8 cellular contexts compared by ENCODE assay signal in the genomic region with DNA sequence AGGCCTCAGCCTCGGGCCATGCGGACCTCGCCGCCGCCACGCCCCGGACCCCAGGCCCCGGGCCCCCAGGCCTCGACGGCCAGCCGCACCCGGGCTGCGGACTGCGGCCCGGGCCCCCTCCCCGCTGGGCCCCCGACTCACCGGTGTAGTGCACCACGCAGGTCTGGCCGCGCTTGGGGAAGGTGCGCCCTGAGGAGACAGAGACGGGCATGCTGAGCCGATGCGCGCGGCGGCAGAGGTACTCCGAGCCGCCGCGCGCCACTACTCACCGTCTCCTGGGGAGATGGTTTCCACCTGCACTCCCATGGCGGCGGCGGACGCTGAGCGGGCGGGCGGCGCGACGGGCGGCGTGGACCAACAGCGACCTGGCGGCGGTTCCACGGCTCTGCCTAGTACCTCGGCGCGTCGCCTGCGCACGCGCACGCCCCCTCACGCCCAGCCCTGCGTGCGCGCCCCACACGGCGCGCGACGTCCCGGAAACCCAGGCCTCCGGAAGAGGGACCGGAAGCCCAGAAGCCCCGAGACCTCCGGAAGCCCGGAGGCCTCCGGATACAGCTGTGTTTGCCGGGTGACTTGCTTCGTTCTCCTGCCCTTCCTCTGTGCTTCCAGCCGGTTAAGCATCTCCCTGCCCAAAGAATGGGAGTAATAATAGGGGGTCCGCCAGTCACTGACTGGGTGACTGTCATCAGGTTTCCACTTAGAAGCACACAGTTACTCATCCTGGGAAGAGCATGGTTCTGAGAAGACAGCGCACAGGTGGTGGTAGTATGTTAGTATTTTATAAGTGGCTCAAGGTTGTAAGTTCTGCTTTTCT. TPM values are rescaled to one million over a fixed set of nuclear protein-coding genes. Genes with fewer than 3 reads are reported as not detected.
DNase-seq lines count a peak whose midpoint lies in the region; ATAC-seq and TF ChIP-seq lines count a peak whose summit lies in the region.

A gene (minus strand): TSS at position 362 of the 814 bp plus-strand sequence. CDS start 56 bp downstream, at position 306.

- TF ChIP-seq CTCF in DND-41 (IDR thresholded peaks at IDR 0.05; ENCODE audit: borderline replicate concordance, extremely low read depth, low read length, poor library complexity, severe bottlenecking) (no peak), fibroblast of lung (conservative IDR thresholded peaks at IDR 0.05 in 1 of 2, IDR thresholded peaks at IDR 0.05 in 1 of 2; ENCODE audit: low read depth in 1 of 2, low read length in 2 of 2) (peak in 1 of 2 donors; percentile 6)

- H3K9me3 Mint-ChIP-seq in activated T-helper 1 cell treated with anti-CD3 and anti-CD28 coated beads, Interleukin-12 subunit alpha, Interleukin-12 subunit beta, Interleukin-2, Interleukin-4 antibody, amounts not matched to agents 30 ng/mL and 10 ng/mL and 1 ng/mL, durations not matched to agents 14 hours and 24 hours and 36 hours: peaks cover 8% of the 10 kb centered on the region
- peaks cover 0 to 9% (median 2%) of the 10 kb centered on the region in 9 donors for H3K9me3 Mint-ChIP-seq in naive thymus-derived CD8-positive, alpha-beta T cell

- H3K9ac ChIP-seq in DND-41 (ENCODE audit: low read depth, low read length) (peak within 1 kb of the TSS; percentile 80), fibroblast of lung (ENCODE audit: insufficient read depth, low read length) (peak within 1 kb of the TSS; percentile 73)

- peak within 1 kb of the TSS; percentile 74 for H2AFZ ChIP-seq in DND-41 (ENCODE audit: low read depth, low read length)
- H2AFZ ChIP-seq in fibroblast of lung (ENCODE audit: low read length): peak within 1 kb of the TSS; percentile 92

- H4K20me1 ChIP-seq in DND-41 (ENCODE audit: insufficient read depth, low read length) (peaks cover 44% of the 10 kb centered on the region), fibroblast of lung (ENCODE audit: control insufficient read depth, extremely low read depth, insufficient read depth, low read length) (no peaks in the 10 kb centered on the region)

- peaks cover 19% of the 10 kb centered on the region for H3K36me3 Mint-ChIP-seq in activated T-helper 1 cell treated with anti-CD3 and anti-CD28 coated beads, Interleukin-12 subunit alpha, Interleukin-12 subunit beta, Interleukin-2, Interleukin-4 antibody, amounts not matched to agents 30 ng/mL and 10 ng/mL and 1 ng/mL, durations not matched to agents 14 hours and 24 hours and 36 hours (ENCODE audit: low read depth)
- peaks cover 0 to 5% (median 2%) of the 10 kb centered on the region in 3 donors for H3K36me3 Mint-ChIP-seq in naive thymus-derived CD8-positive, alpha-beta T cell

- H3K79me2 ChIP-seq in DND-41 (ENCODE audit: insufficient read depth, low read length): peaks cover 53% of the 10 kb centered on the region
- H3K79me2 ChIP-seq in fibroblast of lung (ENCODE audit: control insufficient read depth, insufficient read depth, low read length): peaks cover 48% of the 10 kb centered on the region

- peak within 1 kb of the TSS; percentile 86 to 94 for H3K4me3 ChIP-seq in DND-41 (ENCODE audit: low read depth in 1 of 2, low read length in 2 of 2)
- peak within 1 kb of the TSS; percentile 85 to 96 (median 92) for H3K4me3 ChIP-seq in fibroblast of lung (replicated peaks in 1 of 4; ENCODE audit: control extremely low read depth in 1 of 4, insufficient read depth in 1 of 4, low read depth in 3 of 4, low read length in 4 of 4)

- peaks cover 24% of the 10 kb centered on the region for H3K36me3 ChIP-seq in DND-41 (ENCODE audit: insufficient read depth, low read length)
- H3K36me3 ChIP-seq in fibroblast of lung (ENCODE audit: control insufficient read depth, insufficient read depth, low read length): peaks cover 2% of the 10 kb centered on the region

- H3K4me1 Mint-ChIP-seq in activated T-helper 1 cell treated with anti-CD3 and anti-CD28 coated beads, Interleukin-12 subunit alpha, Interleukin-12 subunit beta, Interleukin-2, Interleukin-4 antibody, amounts not matched to agents 30 ng/mL and 10 ng/mL and 1 ng/mL, durations not matched to agents 14 hours and 24 hours and 36 hours (ENCODE audit: low read depth): peaks cover 66% of the 10 kb centered on the region
- H3K4me1 Mint-ChIP-seq in naive thymus-derived CD8-positive, alpha-beta T cell: peaks cover 31 to 71% (median 66%) of the 10 kb centered on the region in 4 donors

- H3K9me3 ChIP-seq in DND-41 (ENCODE audit: insufficient read depth, low read length, severe bottlenecking): no peaks in the 10 kb centered on the region
- no peaks in the 10 kb centered on the region for H3K9me3 ChIP-seq in fibroblast of lung (ENCODE audit: control insufficient read depth, insufficient read depth, low read depth, low read length)

- H3K4me1 ChIP-seq in DND-41 (ENCODE audit: insufficient read depth, low read length) (peaks cover 79% of the 10 kb centered on the region), fibroblast of lung (ENCODE audit: control insufficient read depth, extremely low read depth, insufficient read depth, low read length) (peaks cover 19% of the 10 kb centered on the region)

- H3K27me3 Mint-ChIP-seq in activated T-helper 1 cell treated with anti-CD3 and anti-CD28 coated beads, Interleukin-12 subunit alpha, Interleukin-12 subunit beta, Interleukin-2, Interleukin-4 antibody, amounts not matched to agents 30 ng/mL and 10 ng/mL and 1 ng/mL, durations not matched to agents 14 hours and 24 hours and 36 hours (ENCODE audit: insufficient read depth): peaks cover 17% of the 10 kb centered on the region
- H3K27me3 Mint-ChIP-seq in naive thymus-derived CD8-positive, alpha-beta T cell: peaks cover 0 to 3% (median 0%) of the 10 kb centered on the region in 5 donors

- intact Hi-C loops in activated T-helper 1 cell treated with anti-CD3 and anti-CD28 coated beads, Interleukin-12 subunit alpha, Interleukin-12 subunit beta, Interleukin-2, Interleukin-4 antibody, amounts not matched to agents 30 ng/mL and 10 ng/mL and 1 ng/mL, durations not matched to agents 14 hours and 24 hours and 36 hours (cut with micrococcal nuclease): loop anchor here (1.0 to 2.0 kb wide), 11 partner anchors 16 to 274 kb away; a partner anchor contains a TSS

- H3K27ac Mint-ChIP-seq in activated T-helper 1 cell treated with anti-CD3 and anti-CD28 coated beads, Interleukin-12 subunit alpha, Interleukin-12 subunit beta, Interleukin-2, Interleukin-4 antibody, amounts not matched to agents 30 ng/mL and 10 ng/mL and 1 ng/mL, durations not matched to agents 14 hours and 24 hours and 36 hours: peak within 1 kb of the TSS; percentile 92
- peak within 1 kb of the TSS; percentile 80 to 99 (median 97) for H3K27ac Mint-ChIP-seq in naive thymus-derived CD8-positive, alpha-beta T cell

- H3K4me2 ChIP-seq in DND-41 (ENCODE audit: insufficient read depth, low read length): peak within 1 kb of the TSS; percentile 86
- H3K4me2 ChIP-seq in fibroblast of lung (ENCODE audit: extremely low read depth, insufficient read depth, low read length): peak within 1 kb of the TSS; percentile 96

- H3K4me3 Mint-ChIP-seq in activated T-helper 1 cell treated with anti-CD3 and anti-CD28 coated beads, Interleukin-12 subunit alpha, Interleukin-12 subunit beta, Interleukin-2, Interleukin-4 antibody, amounts not matched to agents 30 ng/mL and 10 ng/mL and 1 ng/mL, durations not matched to agents 14 hours and 24 hours and 36 hours: peak within 1 kb of the TSS; percentile 94
- H3K4me3 Mint-ChIP-seq in naive thymus-derived CD8-positive, alpha-beta T cell: peak within 1 kb of the TSS; percentile 82 to 99 (median 96)

- H3K27me3 ChIP-seq in DND-41 (ENCODE audit: insufficient read depth, low read length, poor library complexity) (no peaks in the 10 kb centered on the region), fibroblast of lung (ENCODE audit: control insufficient read depth, insufficient read depth, low read length) (no peaks in the 10 kb centered on the region)

- H3K27ac ChIP-seq in DND-41 (ENCODE audit: low read length) (peak within 1 kb of the TSS; percentile 78), fibroblast of lung (ENCODE audit: insufficient read depth, low read length) (peak within 1 kb of the TSS; percentile 79)

- DNase-seq in DND-41: peak; percentile 95
- peak; percentile 72 for DNase-seq in GOT3 (lab: John Stamatoyannopoulos, UW)
- peak; percentile 88 for DNase-seq in LHCN-M2 (ENCODE audit: low read depth)
- DNase-seq in RPMI7951 (ENCODE audit: low read depth): peak; percentile 98
- peak; percentile 89 for DNase-seq in activated T-helper 1 cell treated with anti-CD3 and anti-CD28 coated beads, Interleukin-12 subunit alpha, Interleukin-12 subunit beta, Interleukin-2, Interleukin-4 antibody, amounts not matched to agents 30 ng/mL and 10 ng/mL and 1 ng/mL, durations not matched to agents 14 hours and 24 hours and 36 hours (ENCODE audit: low spot score)
- peak; percentile 85 to 90 for DNase-seq in fibroblast of lung (ENCODE audit: low read depth in 2 of 2)
- peak; percentile 82 to 95 (median 90) for DNase-seq in naive thymus-derived CD8-positive, alpha-beta T cell
- DNase-seq in stimulated activated naive CD4-positive, alpha-beta T cell (lab: John Stamatoyannopoulos, UW): peak; percentile 84 to 93 (median 88)

- ATAC-seq in DND-41 (ENCODE audit: insufficient read depth, low read depth): peak; percentile 85
- ATAC-seq in naive thymus-derived CD8-positive, alpha-beta T cell: peak; percentile 82 to 85

- POLR2A ChIA-PET in naive thymus-derived CD8-positive, alpha-beta T cell (lab: Charles Lee): interaction anchor here (0.8 to 3.8 kb wide), 6 partner anchors 9 to 74 kb away, joined by 3 to 24 read pairs (median 6); a partner anchor contains a TSS

RNA-seq across cellular contexts. Expression of the gene that starts here (rescaled TPM):
- total RNA-seq in LHCN-M2 (2014; rRNA removed) (130 and 131 TPM in 2 replicates), fibroblast of lung (71.4 and 120 TPM in 2 replicates)
- 412 TPM for polyA plus RNA-seq in LHCN-M2 (2012)
- total RNA-seq in RPMI7951 (2014; rRNA removed; shearing (Covaris generic)): 527 and 564 TPM in 2 replicates
- 295 and 297 TPM in 2 replicates for total RNA-seq in activated T-helper 1 cell treated with anti-CD3 and anti-CD28 coated beads, Interleukin-12 subunit alpha, Interleukin-12 subunit beta, Interleukin-2, Interleukin-4 antibody, amounts not matched to agents 30 ng/mL and 10 ng/mL and 1 ng/mL, durations not matched to agents 14 hours and 24 hours and 36 hours
- polyA plus RNA-seq in fibroblast of lung: 440 and 556 TPM in 2 replicates
- polyA plus RNA-seq in fibroblast of lung (2012): 406 and 499 TPM in 2 replicates
- polyA minus RNA-seq in fibroblast of lung (ENCODE audit: low replicate concordance): 1,060 and 1,140 TPM in 2 replicates
- total RNA-seq in naive thymus-derived CD8-positive, alpha-beta T cell: 10 to 100 TPM; 79.0 to 79.4 TPM
- polyA plus RNA-seq in naive thymus-derived CD8-positive, alpha-beta T cell: 10 to 100 TPM; 47.2 to 50.4 (median 50.1) TPM

Comparison
In these comparisons a context has a peak if more than half of its experiments do, and no peak if none do; other contexts are left out.
1. Peak in every context shown above with its lines: DNase-seq, ATAC-seq, H3K4me3 ChIP-seq and H3K27ac ChIP-seq.